8 cellular contexts compared by ENCODE assay signal in genomic region chr19:35879770-35880317, GRCh38. TPM values are rescaled to one million over a fixed set of nuclear protein-coding genes. Genes with fewer than 3 reads are reported as not detected.
A peak's percentile ranks its signal among the peaks of the same experiment; 100 is the strongest.
DNase-seq lines count a peak whose midpoint lies in the region; ATAC-seq and TF ChIP-seq lines count a peak whose summit lies in the region.

No MANE protein-coding gene starts in this region.

- no peak overlapping the region for H4K8ac ChIP-seq in neuronal stem cell (ENCODE audit: low read depth, low read length)

- TF ChIP-seq CTCF in RWPE1 (conservative IDR thresholded peaks at IDR 0.05; ENCODE audit: low read depth) (no peak), upper lobe of left lung (IDR thresholded peaks at IDR 0.05) (no peak)

- no peak overlapping the region for H3K4me2 ChIP-seq in neuronal stem cell (ENCODE audit: insufficient read depth, low read length, poor library complexity, severe bottlenecking)

- POLR2A ChIA-PET in RWPE1 (lab: Yijun Ruan, JAX; ENCODE audit: low non-redundant PET): no interaction called here

- no peak overlapping the region for H4K91ac ChIP-seq in neuronal stem cell (ENCODE audit: low read depth, low read length, poor library complexity)

- H3K36me3 ChIP-seq in neuronal stem cell (replicated peaks in 1 of 2; ENCODE audit: control insufficient read depth in 2 of 2, insufficient read depth in 2 of 2, low read length in 2 of 2) (peaks cover 22 to 38% of the 10 kb centered on the region in 2 donors), upper lobe of left lung (no peaks in the 10 kb centered on the region)

- no peak overlapping the region for H2BK12ac ChIP-seq in neuronal stem cell (ENCODE audit: low read length)

- TF ChIP-seq POLR2A in upper lobe of left lung (IDR thresholded peaks at IDR 0.05): no peak

- H3K9me3 ChIP-seq in neuronal stem cell (replicated peaks in 1 of 2; ENCODE audit: control insufficient read depth in 2 of 2, insufficient read depth in 1 of 2, low read depth in 1 of 2, low read length in 2 of 2): no peaks in the 10 kb centered on the region
- no peaks in the 10 kb centered on the region for H3K9me3 ChIP-seq in upper lobe of left lung

- CTCF ChIA-PET in RWPE1 (lab: Yijun Ruan, JAX): interaction anchor here (1.1 kb wide), 1 partner anchor 187 kb away, joined by 3 read pairs; no protein-coding TSS in a partner anchor

- H3K27me3 ChIP-seq in neuronal stem cell (ENCODE audit: control insufficient read depth in 3 of 3, insufficient read depth in 3 of 3, low read depth in 1 of 3, low read length in 3 of 3) (no peaks in the 10 kb centered on the region), upper lobe of left lung (peaks cover 0 to 8% (median 1%) of the 10 kb centered on the region in 4 donors)

- H2AK5ac ChIP-seq in neuronal stem cell (ENCODE audit: low read depth, low read length): no peak overlapping the region

- H2AFZ ChIP-seq in neuronal stem cell (ENCODE audit: low read length): no peak overlapping the region

- peak in 12 of 14 donors; percentile 27 to 79 (median 53) for DNase-seq in C1 segment of cervical spinal cord (lab: John Stamatoyannopoulos, UW)
- DNase-seq in HPDE6-E6E7 (ENCODE audit: extremely low spot score): peak; percentile 85
- peak; percentile 93 for DNase-seq in RWPE1 (ENCODE audit: low spot score)
- DNase-seq in activated gamma-delta T cell (lab: John Stamatoyannopoulos, UW): peak; percentile 56
- DNase-seq in fibroblast of the conjunctiva (ENCODE audit: low read depth): peak; percentile 58
- DNase-seq in neuronal stem cell (ENCODE audit: low spot score): peak; percentile 90
- DNase-seq in upper lobe of left lung: peak; percentile 88 to 98
- no peak for DNase-seq in NCI-H1436 (lab: John Stamatoyannopoulos, UW)

- no peak overlapping the region for H3K18ac ChIP-seq in neuronal stem cell (ENCODE audit: low read length)

- no peak overlapping the region for H2BK15ac ChIP-seq in neuronal stem cell (ENCODE audit: low read length)

- no peaks in the 10 kb centered on the region for H3K79me1 ChIP-seq in neuronal stem cell (ENCODE audit: low read depth, low read length)

- H3K4me3 ChIP-seq in neuronal stem cell (ENCODE audit: low read length in 2 of 2) (no peak overlapping the region), upper lobe of left lung (no peak overlapping the region)

- no peak for TF ChIP-seq EP300 in upper lobe of left lung (IDR thresholded peaks at IDR 0.05)

- no CpG with 5 or more reads among the region's 28 CpGs for whole genome bisulfite sequencing in neuronal stem cell (ENCODE audit: extremely low coverage in 2 of 2, insufficient read length in 2 of 2, insufficient replicate concordance in 1 of 2), 2 donors
- WGBS in upper lobe of left lung, 2 donors: 2 to 6% methylated on average over 15 to 28 of the region's 28 CpGs

- no peak overlapping the region for H2BK120ac ChIP-seq in neuronal stem cell (ENCODE audit: low read depth, low read length)

- H3K4me1 ChIP-seq in neuronal stem cell (ENCODE audit: control insufficient read depth in 2 of 2, insufficient read depth in 1 of 2, low read depth in 1 of 2, low read length in 2 of 2): no peaks in the 10 kb centered on the region
- H3K4me1 ChIP-seq in upper lobe of left lung: peaks cover 0 to 5% (median 0%) of the 10 kb centered on the region in 4 donors

- no peak overlapping the region for H3K4ac ChIP-seq in neuronal stem cell (ENCODE audit: low read length)

- peak; percentile 88 to 97 for ATAC-seq in upper lobe of left lung (ENCODE audit: low FRiP score in 2 of 2)

- no peak overlapping the region for H3K14ac ChIP-seq in neuronal stem cell (ENCODE audit: low read length)

- no peak overlapping the region for H3K23ac ChIP-seq in neuronal stem cell (ENCODE audit: low read depth, low read length, poor library complexity)

- H3K27ac ChIP-seq in RWPE1 (no peak overlapping the region), neuronal stem cell (replicated peaks; ENCODE audit: low read length) (no peak overlapping the region), upper lobe of left lung (no peak overlapping the region)

- H3K9ac ChIP-seq in neuronal stem cell (ENCODE audit: low read depth, low read length, poor library complexity): no peak overlapping the region

- H2BK5ac ChIP-seq in neuronal stem cell (ENCODE audit: low read length): no peak overlapping the region

RNA-seq across cellular contexts. Expression of gene APLP1, which starts 11.5 kb away (rescaled TPM):
- polyA plus RNA-seq in neuronal stem cell (2013, experiment 1 of 2): 299 TPM
- 297 TPM for polyA plus RNA-seq in neuronal stem cell (2013, experiment 2 of 2)
- 10 to 100 TPM in 1 of 6 donors, 1 to 10 TPM in 4, not detected in 1; 1.5 to 22.8 (median 5.2) TPM for total RNA-seq in upper lobe of left lung

RNA-seq across cellular contexts. Expression of gene NFKBID, which starts 20.5 kb away (rescaled TPM):
- polyA plus RNA-seq in neuronal stem cell (2013, experiment 1 of 2): 4.8 TPM
- polyA plus RNA-seq in neuronal stem cell (2013, experiment 2 of 2): 4.7 TPM
- 10 to 100 TPM in 5 of 6 donors, 1 to 10 TPM in 1; 8.8 to 65.0 (median 23.6) TPM for total RNA-seq in upper lobe of left lung

RNA-seq across cellular contexts. Expression of gene HCST, which starts 22.5 kb away (rescaled TPM):
- polyA plus RNA-seq in neuronal stem cell (2013, experiment 1 of 2): 0.32 TPM
- polyA plus RNA-seq in neuronal stem cell (2013, experiment 2 of 2): 0.39 TPM
- 10 to 100 TPM in 5 of 6 donors, not detected in 1; 10.2 to 40.8 (median 19.9) TPM for total RNA-seq in upper lobe of left lung

RNA-seq across cellular contexts. Expression of gene KIRREL2, which starts 23.1 kb away (rescaled TPM):
- polyA plus RNA-seq in neuronal stem cell (2013, experiment 1 of 2): 7.2 TPM
- polyA plus RNA-seq in neuronal stem cell (2013, experiment 2 of 2): 7.3 TPM
- total RNA-seq in upper lobe of left lung: under 1 TPM in 1 of 6 donors, not detected in 5; 0.07 TPM

RNA-seq across cellular contexts. Expression of gene NPHS1, which starts 27.5 kb away (rescaled TPM):
- polyA plus RNA-seq in neuronal stem cell (2013, experiment 1 of 2): 0.74 TPM
- 0.58 TPM for polyA plus RNA-seq in neuronal stem cell (2013, experiment 2 of 2)
- not detected for total RNA-seq in upper lobe of left lung
